ENCODE assay signal across 11 cellular contexts in the genomic region with DNA sequence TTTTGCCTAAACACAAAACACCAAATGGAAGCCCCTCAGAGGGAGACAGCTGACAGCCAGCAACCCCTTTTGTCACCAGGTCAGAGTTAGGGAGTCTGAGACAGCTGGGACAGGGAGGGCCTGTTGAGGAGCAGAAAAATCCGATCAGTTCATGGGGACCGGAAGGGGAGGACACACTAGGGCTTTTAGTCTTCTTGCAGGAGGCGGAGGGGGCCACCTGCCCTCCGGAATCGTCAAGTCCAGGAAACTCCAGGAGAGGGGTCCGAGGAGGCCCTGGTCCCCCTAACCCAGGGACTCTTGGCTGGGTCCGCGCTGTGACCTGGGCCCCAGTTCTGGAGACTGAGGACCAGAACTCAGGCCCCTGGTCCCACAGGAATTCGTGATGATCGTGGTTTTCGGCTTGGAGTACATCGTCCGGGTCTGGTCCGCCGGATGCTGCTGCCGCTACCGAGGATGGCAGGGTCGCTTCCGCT. TPM values are rescaled to one million over a fixed set of nuclear protein-coding genes. Genes with fewer than 3 reads are reported as not detected.
DNase-seq lines count a peak whose midpoint lies in the region; ATAC-seq and TF ChIP-seq lines count a peak whose summit lies in the region.
"Had no signal": no experiment of that assay in that cellular context is flagged by ENCODE, and none has a peak within 500 bp of the region (broad histone marks: within the 10 kb centered on the region; RNA-seq: fewer than 3 reads in every experiment).

No MANE protein-coding gene starts in this region.

- no peaks in the 10 kb centered on the region for H3K36me3 ChIP-seq in BJ (ENCODE audit: control insufficient read depth, insufficient read depth, low read length)
- H3K36me3 ChIP-seq in brain microvascular endothelial cell (replicated peaks): no peaks in the 10 kb centered on the region
- H3K36me3 ChIP-seq: cardiac muscle cell had no signal

- CTCF ChIA-PET in BJ (lab: Yijun Ruan, JAX): no interaction called here

- peak overlapping the region in 1 of 2 donors; percentile 82 for H3K27ac Mint-ChIP-seq in natural killer cell

- intact Hi-C loops in natural killer cell (cut with micrococcal nuclease): no loop called here

- peaks cover 11% of the 10 kb centered on the region for H3K27me3 ChIP-seq in BJ (ENCODE audit: control insufficient read depth, insufficient read depth, low read length)
- peaks cover 4% of the 10 kb centered on the region for H3K27me3 ChIP-seq in brain microvascular endothelial cell (replicated peaks)

- DNase-seq in BJ (ENCODE audit: low read depth) (no peak), brain microvascular endothelial cell (no peak), natural killer cell (no peak), LoVo (ENCODE audit: low spot score) (no peak), omental fat pad (ENCODE audit: low spot score) (no peak)
- DNase-seq in stimulated activated CD4-positive, alpha-beta T cell treated with anti-CD3 and anti-CD28 coated beads, Interleukin-15, amount 100 ng/mL, for 24 hours: no peak
- DNase-seq: NCI-H2171 had no signal

- H3K27me3 Mint-ChIP-seq in natural killer cell (ENCODE audit: low read depth in 2 of 2): peaks cover 0 to 5% of the 10 kb centered on the region in 2 donors

- H3K36me3 Mint-ChIP-seq in natural killer cell: no peaks in the 10 kb centered on the region

- ATAC-seq in GM21447 (IDR thresholded peaks at IDR 0.05; ENCODE audit: unreplicated experiment): peak; percentile 42
- ATAC-seq in natural killer cell: peak in 2 of 3 donors; percentile 3 to 17
- no peak for ATAC-seq in HG03139 (IDR thresholded peaks at IDR 0.05; ENCODE audit: unreplicated experiment)
- no peak for ATAC-seq in omental fat pad (ENCODE audit: low FRiP score)

- in situ Hi-C loops in brain microvascular endothelial cell (cut with HindIII; ENCODE audit: low pct_ligation_motif_present, low sequenced_read_pairs): no loop called here

- H3K4me3 ChIP-seq in BJ (ENCODE audit: low read depth, low read length): peak overlapping the region; percentile 47
- H3K4me3 ChIP-seq in brain microvascular endothelial cell (ENCODE audit: low read depth, low read length): peak overlapping the region; percentile 52

- TF ChIP-seq CTCF in BJ (IDR thresholded peaks at IDR 0.05; ENCODE audit: insufficient read depth, low read depth, low read length) (no peak), brain microvascular endothelial cell (IDR thresholded peaks at IDR 0.05; ENCODE audit: low read depth, low read length, missing control alignments) (no peak), natural killer cell (IDR thresholded peaks at IDR 0.05) (no peak), omental fat pad (IDR thresholded peaks at IDR 0.05) (no peak)

- H3K4me3 Mint-ChIP-seq in natural killer cell: peak overlapping the region; percentile 80

- peaks cover 0 to 13% of the 10 kb centered on the region in 2 donors for H3K4me1 Mint-ChIP-seq in natural killer cell

- POLR2A ChIA-PET in BJ (lab: Charles Lee): no interaction called here

- H3K27ac ChIP-seq in brain microvascular endothelial cell: no peak overlapping the region
- H3K27ac ChIP-seq: cardiac muscle cell had no signal

- H3K9me3 Mint-ChIP-seq in natural killer cell: no peaks in the 10 kb centered on the region

RNA-seq across cellular contexts. Expression of a gene that starts 34.2 kb away (rescaled TPM):
- polyA plus RNA-seq in BJ (2011; rRNA removed): 0.02 and 0.06 TPM in 2 replicates
- polyA minus RNA-seq in BJ (2011; rRNA and poly(A)+ RNA removed): 0.09 and 0.10 TPM in 2 replicates
- total RNA-seq in natural killer cell (under 1 TPM; 0.14 to 0.45 (median 0.35) TPM), omental fat pad (1 to 10 TPM in 1 of 4 donors, under 1 TPM in 3; 0.28 to 1.6 (median 0.83) TPM)
- polyA plus RNA-seq: keratinocyte had no signal

RNA-seq across cellular contexts. Expression of a gene that starts 44.3 kb away (rescaled TPM):
- 0.67 and 0.80 TPM in 2 replicates for polyA plus RNA-seq in BJ (2011; rRNA removed)
- 0.24 and 0.67 TPM in 2 replicates for polyA minus RNA-seq in BJ (2011; rRNA and poly(A)+ RNA removed)
- total RNA-seq in natural killer cell: 1 to 10 TPM; 3.5 to 7.7 (median 4.9) TPM
- total RNA-seq in omental fat pad: 10 to 100 TPM in 3 of 4 donors, 1 to 10 TPM in 1; 5.8 to 21.6 (median 13.6) TPM

Comparison
In these comparisons a context has a peak if more than half of its experiments do, and no peak if none do; other contexts are left out.
1. ATAC-seq: peak in GM21447 (single experiment) and natural killer cell (2 of 3); none in HG03139 (single experiment) and omental fat pad (single experiment).